In genomic region chr19:55257461-55258411, GRCh38 we compare ENCODE assay signal across 8 cellular contexts. TPM values are rescaled to one million over a fixed set of nuclear protein-coding genes. Genes with fewer than 3 reads are reported as not detected.
A peak's percentile ranks its signal among the peaks of the same experiment; 100 is the strongest.
DNase-seq lines count a peak whose midpoint lies in the region; ATAC-seq, FAIRE-seq and TF ChIP-seq lines count a peak whose summit lies in the region.

No MANE protein-coding gene starts in this region.

- no peak for ATAC-seq in activated T-helper 17 cell treated with anti-CD3 and anti-CD28 coated beads, Interleukin-2, amount 50 U/mL, for 72 hours (replicated peaks)
- ATAC-seq in HG03378 (IDR thresholded peaks at IDR 0.05; ENCODE audit: unreplicated experiment) (no peak), GM19467 (IDR thresholded peaks at IDR 0.05; ENCODE audit: unreplicated experiment) (no peak), HG02759 (IDR thresholded peaks at IDR 0.05; ENCODE audit: unreplicated experiment) (no peak)

- H3K4me3 Mint-ChIP-seq in activated T-helper 17 cell treated with anti-CD3 and anti-CD28 coated beads, Interleukin-2, amount 50 U/mL, for 72 hours, result peak overlapping the region; percentile 96

- peak overlapping the region; percentile 74 to 93 for H3K27ac ChIP-seq in small intestine (ENCODE audit: low read depth in 1 of 2, low read length in 1 of 2)

- peaks cover 43% of the 10 kb centered on the region for H3K4me1 ChIP-seq in Loucy (ENCODE audit: insufficient read depth, low read length, poor library complexity, severe bottlenecking)
- peaks cover 6% of the 10 kb centered on the region for H3K4me1 ChIP-seq in iPS-15b (ENCODE audit: control insufficient read depth, insufficient read depth, low read length)
- H3K4me1 ChIP-seq in small intestine (ENCODE audit: control insufficient read depth in 2 of 2, insufficient read depth in 1 of 2, low read depth in 1 of 2, low read length in 1 of 2), result peaks cover 3 to 12% of the 10 kb centered on the region in 2 donors

- FAIRE-seq in small intestine (lab: Jason Lieb, UNC), result no peak

- peaks cover 32% of the 10 kb centered on the region for H3K4me1 Mint-ChIP-seq in activated T-helper 17 cell treated with anti-CD3 and anti-CD28 coated beads, Interleukin-2, amount 50 U/mL, for 72 hours

- TF ChIP-seq CTCF in GM06990 (IDR thresholded peaks at IDR 0.05; ENCODE audit: insufficient read depth, low read length, poor library complexity, severe bottlenecking) (no peak), Loucy (conservative IDR thresholded peaks at IDR 0.05; ENCODE audit: low read length) (no peak)

- H3K9ac ChIP-seq in Loucy (ENCODE audit: low read depth, low read length, poor library complexity, severe bottlenecking) (peak overlapping the region; percentile 100), iPS-15b (ENCODE audit: low read depth, low read length) (peak overlapping the region; percentile 65)

- H3K36me3 ChIP-seq in GM06990 (ENCODE audit: control insufficient read depth, insufficient read depth, low read length), result no peaks in the 10 kb centered on the region
- peaks cover 8% of the 10 kb centered on the region; the same call in 1 of the 2 replicates for H3K36me3 ChIP-seq in Loucy (ENCODE audit: insufficient read depth, low read length)
- H3K36me3 ChIP-seq in iPS-15b (ENCODE audit: control insufficient read depth, insufficient read depth, low read length), result no peaks in the 10 kb centered on the region
- no peaks in the 10 kb centered on the region for H3K36me3 ChIP-seq in small intestine (ENCODE audit: control insufficient read depth in 2 of 2, insufficient read depth in 2 of 2, low read length in 2 of 2)

- H3K79me2 ChIP-seq in Loucy (ENCODE audit: insufficient read depth, low read length), result peaks cover 56% of the 10 kb centered on the region

- peak overlapping the region; percentile 98 for H3K27ac Mint-ChIP-seq in activated T-helper 17 cell treated with anti-CD3 and anti-CD28 coated beads, Interleukin-2, amount 50 U/mL, for 72 hours

- peaks cover 29% of the 10 kb centered on the region for H4K20me1 ChIP-seq in Loucy (ENCODE audit: insufficient read depth, low read length, poor library complexity, severe bottlenecking)

- H2AFZ ChIP-seq in Loucy (ENCODE audit: low read length), result no peak overlapping the region

- H3K36me3 Mint-ChIP-seq in activated T-helper 17 cell treated with anti-CD3 and anti-CD28 coated beads, Interleukin-2, amount 50 U/mL, for 72 hours (ENCODE audit: low read depth), result peaks cover 67% of the 10 kb centered on the region

- H3K4me3 ChIP-seq in GM06990 (replicated peaks; ENCODE audit: low read depth, low read length) (peak overlapping the region; percentile 86), Loucy (ENCODE audit: low read length, poor library complexity, severe bottlenecking) (peak overlapping the region; percentile 89), iPS-15b (ENCODE audit: low read depth, low read length) (peak overlapping the region; percentile 84), small intestine (ENCODE audit: low read depth in 1 of 2, low read length in 2 of 2) (peak overlapping the region; percentile 61 to 88)

- no peaks in the 10 kb centered on the region for H3K9me3 Mint-ChIP-seq in activated T-helper 17 cell treated with anti-CD3 and anti-CD28 coated beads, Interleukin-2, amount 50 U/mL, for 72 hours

- no peaks in the 10 kb centered on the region for H3K9me2 ChIP-seq in Loucy (replicated peaks; ENCODE audit: low read depth, low read length)

- 1 to 2% (median 2%) methylated on average over 43 to 49 of the region's 49 CpGs for WGBS in small intestine, 3 donors

- H3K27me3 Mint-ChIP-seq in activated T-helper 17 cell treated with anti-CD3 and anti-CD28 coated beads, Interleukin-2, amount 50 U/mL, for 72 hours, result no peaks in the 10 kb centered on the region

- DNase-seq in GM06990 (ENCODE audit: extremely low read depth, insufficient read length) (no peak), small intestine (peak; percentile 59)

- H3K27me3 ChIP-seq in GM06990 (replicated peaks; ENCODE audit: control insufficient read depth, insufficient read depth, low read length), result no peaks in the 10 kb centered on the region
- no peaks in the 10 kb centered on the region for H3K27me3 ChIP-seq in Loucy (ENCODE audit: insufficient read depth, low read length, poor library complexity, severe bottlenecking)
- H3K27me3 ChIP-seq in iPS-15b (ENCODE audit: control insufficient read depth, insufficient read depth, low read length), result no peaks in the 10 kb centered on the region
- no peaks in the 10 kb centered on the region for H3K27me3 ChIP-seq in small intestine (ENCODE audit: control insufficient read depth in 2 of 2, insufficient read depth in 2 of 2, low read length in 2 of 2)

- peaks cover 25% of the 10 kb centered on the region for H3F3A ChIP-seq in Loucy (ENCODE audit: low read depth)

- no peaks in the 10 kb centered on the region for H3K9me3 ChIP-seq in Loucy (ENCODE audit: insufficient read depth, low read depth, low read length)
- H3K9me3 ChIP-seq in iPS-15b (ENCODE audit: control insufficient read depth, insufficient read depth, low read length), result no peaks in the 10 kb centered on the region
- no peaks in the 10 kb centered on the region for H3K9me3 ChIP-seq in small intestine (ENCODE audit: control insufficient read depth, low read depth)

- peak overlapping the region; percentile 97 for H3K4me2 ChIP-seq in Loucy (ENCODE audit: low read depth, low read length, poor library complexity, severe bottlenecking)

RNA-seq across cellular contexts. Expression of gene PPP6R1, which starts 1.1 kb away (rescaled TPM):
- total RNA-seq in activated T-helper 17 cell treated with anti-CD3 and anti-CD28 coated beads, Interleukin-2, amount 50 U/mL, for 72 hours, result 100 to 1,000 TPM; 156 to 319 TPM
- 10 to 100 TPM; 43.4 to 51.1 (median 46.7) TPM for polyA plus RNA-seq in small intestine

RNA-seq across cellular contexts. Expression of gene HSPBP1, which starts 22.2 kb away (rescaled TPM):
- total RNA-seq in activated T-helper 17 cell treated with anti-CD3 and anti-CD28 coated beads, Interleukin-2, amount 50 U/mL, for 72 hours, result 10 to 100 TPM; 20.8 to 56.6 TPM
- polyA plus RNA-seq in small intestine, result 10 to 100 TPM; 25.9 to 61.9 (median 34.0) TPM

RNA-seq across cellular contexts. Expression of gene BRSK1, which starts 26.1 kb away (rescaled TPM):
- total RNA-seq in activated T-helper 17 cell treated with anti-CD3 and anti-CD28 coated beads, Interleukin-2, amount 50 U/mL, for 72 hours, result 10 to 100 TPM in 1 of 2 donors, 1 to 10 TPM in 1; 6.3 to 13.7 TPM
- 1 to 10 TPM in 2 of 3 donors, under 1 TPM in 1; 0.22 to 2.7 (median 2.7) TPM for polyA plus RNA-seq in small intestine

RNA-seq across cellular contexts. Expression of gene TMEM86B, which starts 29.2 kb away (rescaled TPM):
- 10 to 100 TPM in 1 of 2 donors, 1 to 10 TPM in 1; 8.5 to 11.3 TPM for total RNA-seq in activated T-helper 17 cell treated with anti-CD3 and anti-CD28 coated beads, Interleukin-2, amount 50 U/mL, for 72 hours
- 100 to 1,000 TPM in 1 of 3 donors, 10 to 100 TPM in 2; 22.8 to 255 (median 76.7) TPM for polyA plus RNA-seq in small intestine

RNA-seq across cellular contexts. Expression of gene PTPRH, which starts 48.4 kb away (rescaled TPM):
- not detected for total RNA-seq in activated T-helper 17 cell treated with anti-CD3 and anti-CD28 coated beads, Interleukin-2, amount 50 U/mL, for 72 hours
- 100 to 1,000 TPM in 2 of 3 donors, 10 to 100 TPM in 1; 65.7 to 158 (median 114) TPM for polyA plus RNA-seq in small intestine
